ENCODE assay signal across 26 cellular contexts in the genomic region with DNA sequence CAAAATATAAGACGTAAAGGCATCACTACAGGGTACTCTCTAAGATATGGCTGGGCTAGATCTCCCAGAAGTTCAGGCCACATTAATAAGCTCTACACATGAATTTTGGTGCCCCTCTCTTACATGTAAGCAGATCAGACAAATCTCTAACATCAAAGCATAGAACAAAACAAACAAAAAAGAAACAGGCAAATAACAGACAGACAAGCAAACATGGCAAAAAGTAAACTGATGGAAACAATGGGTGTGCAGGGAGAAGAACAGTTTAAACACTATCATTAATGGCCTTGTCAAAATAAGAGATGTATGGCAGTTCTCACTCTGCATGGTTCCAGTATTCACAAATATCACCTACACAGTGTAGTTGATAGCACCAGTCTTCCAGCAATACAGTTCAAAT.
"Had no signal": no experiment of that assay in that cellular context is flagged by ENCODE, and none has a peak within 500 bp of the region (broad histone marks: within the 10 kb centered on the region; RNA-seq: fewer than 3 reads in every experiment).

No MANE protein-coding gene starts in this region.

- H3K4me1 Mint-ChIP-seq: activated naive CD8-positive, alpha-beta T cell treated with anti-CD3 and anti-CD28 coated beads, Interleukin-2, amount 10 ng/mL, durations not matched to agents 7 days and 5 days; central memory CD8-positive, alpha-beta T cell; naive thymus-derived CD8-positive, alpha-beta T cell; stimulated activated naive B cell treated with anti-CD40 and anti-IgM and Interleukin-4, amounts not matched to agents 10 μg/mL and 1 μg/mL and 100 μg/mL, for 72 hours had no signal

- H3K27ac Mint-ChIP-seq: activated naive CD8-positive, alpha-beta T cell treated with anti-CD3 and anti-CD28 coated beads, Interleukin-2, amount 10 ng/mL, durations not matched to agents 7 days and 5 days; activated T-helper 2 cell treated with anti-CD3 and anti-CD28 coated beads, Interferon-gamma antibody, Interleukin-2, Interleukin-4, amounts not matched to agents 10 μg/mL and 5 μg/mL and 100 μg/mL, durations not matched to agents 14 hours and 24 hours and 36 hours; mesothelial cell of epicardium; naive thymus-derived CD8-positive, alpha-beta T cell; neural progenitor cell; stimulated activated naive B cell treated with anti-CD40 and anti-IgM and Interleukin-4, amounts not matched to agents 10 μg/mL and 1 μg/mL and 100 μg/mL, for 72 hours had no signal

- H3K27me3 ChIP-seq: breast epithelium, esophagus muscularis mucosa, gastrocnemius medialis, heart left ventricle, neural progenitor cell, sigmoid colon had no signal

- H3K4me3 Mint-ChIP-seq: activated naive CD8-positive, alpha-beta T cell treated with anti-CD3 and anti-CD28 coated beads, Interleukin-2, amount 10 ng/mL, durations not matched to agents 7 days and 5 days; activated T-cell treated with anti-CD3 and anti-CD28 coated beads, Interleukin-2, amount 50 U/mL, for 4 hours; central memory CD8-positive, alpha-beta T cell; mesothelial cell of epicardium; naive thymus-derived CD8-positive, alpha-beta T cell; neural progenitor cell; stimulated activated naive B cell treated with anti-CD40 and anti-IgM and Interleukin-4, amounts not matched to agents 10 μg/mL and 1 μg/mL and 100 μg/mL, for 72 hours had no signal

- H2AFZ ChIP-seq: neural progenitor cell had no signal

- H3K4me3 ChIP-seq: breast epithelium, esophagus muscularis mucosa, gastrocnemius medialis, heart left ventricle, neural progenitor cell, sigmoid colon, smooth muscle cell, transverse colon had no signal

- H3K36me3 ChIP-seq: breast epithelium, esophagus muscularis mucosa, gastrocnemius medialis, heart left ventricle, neural progenitor cell, sigmoid colon, transverse colon had no signal

- H3K9me3 Mint-ChIP-seq: activated naive CD8-positive, alpha-beta T cell treated with anti-CD3 and anti-CD28 coated beads, Interleukin-2, amount 10 ng/mL, durations not matched to agents 7 days and 5 days; activated T-cell treated with anti-CD3 and anti-CD28 coated beads, Interleukin-2, amount 50 U/mL, for 4 hours; activated T-helper 2 cell treated with anti-CD3 and anti-CD28 coated beads, Interferon-gamma antibody, Interleukin-2, Interleukin-4, amounts not matched to agents 10 μg/mL and 5 μg/mL and 100 μg/mL, durations not matched to agents 14 hours and 24 hours and 36 hours; central memory CD8-positive, alpha-beta T cell; neural progenitor cell; stimulated activated naive B cell treated with anti-CD40 and anti-IgM and Interleukin-4, amounts not matched to agents 10 μg/mL and 1 μg/mL and 100 μg/mL, for 72 hours had no signal

- DNase-seq: activated CD4-positive, alpha-beta T cell treated with anti-CD3 and anti-CD28 coated beads for 4 hours; activated CD4-positive, alpha-beta T cell treated with anti-CD3 and anti-CD28 coated beads, Interleukin-2, amount 50 U/mL, for 48 hours; activated CD4-positive, CD25-positive, alpha-beta regulatory T cell; activated CD8-positive, alpha-beta memory T cell treated with anti-CD3 and anti-CD28 coated beads, Interleukin-2, amount 50 U/mL, for 48 hours; activated naive CD4-positive, alpha-beta T cell; activated naive CD8-positive, alpha-beta T cell treated with anti-CD3 and anti-CD28 coated beads, Interleukin-2, amount 10 ng/mL, durations not matched to agents 7 days and 5 days; activated T-cell treated with anti-CD3 and anti-CD28 coated beads, Interleukin-2, amount 50 U/mL, for 4 hours; amniotic stem cell; gastrocnemius medialis; heart left ventricle; left ventricle myocardium superior; mammary epithelial cell; naive thymus-derived CD8-positive, alpha-beta T cell; posterior cingulate gyrus; sigmoid colon; stimulated activated CD4-positive, alpha-beta T cell treated with anti-CD3 and anti-CD28 coated beads, Interleukin-2, amount 100 ng/mL, for 48 hours; stimulated activated CD8-positive, alpha-beta memory T cell treated with anti-CD3 and anti-CD28 coated beads, Interleukin-4, amount 100 ng/mL, for 48 hours; stimulated activated naive B cell treated with anti-CD40 and anti-IgM and Interleukin-4, amounts not matched to agents 10 μg/mL and 1 μg/mL and 100 μg/mL, for 72 hours; transverse colon had no signal

- H3K27ac ChIP-seq: breast epithelium, esophagus muscularis mucosa, gastrocnemius medialis, heart left ventricle, neural progenitor cell, sigmoid colon, transverse colon had no signal

- ATAC-seq: activated T-cell treated with anti-CD3 and anti-CD28 coated beads, Interleukin-2, amount 50 U/mL, for 4 hours; gastrocnemius medialis; heart left ventricle; left ventricle myocardium superior; naive thymus-derived CD8-positive, alpha-beta T cell; stimulated activated naive B cell treated with anti-CD40 and anti-IgM and Interleukin-4, amounts not matched to agents 10 μg/mL and 1 μg/mL and 100 μg/mL, for 72 hours had no signal

- H3K4me2 ChIP-seq: neural progenitor cell, smooth muscle cell had no signal

- H3K4me1 ChIP-seq: breast epithelium, esophagus muscularis mucosa, gastrocnemius medialis, transverse colon had no signal

- H3K36me3 Mint-ChIP-seq: activated naive CD8-positive, alpha-beta T cell treated with anti-CD3 and anti-CD28 coated beads, Interleukin-2, amount 10 ng/mL, durations not matched to agents 7 days and 5 days; naive thymus-derived CD8-positive, alpha-beta T cell; neural progenitor cell; stimulated activated naive B cell treated with anti-CD40 and anti-IgM and Interleukin-4, amounts not matched to agents 10 μg/mL and 1 μg/mL and 100 μg/mL, for 72 hours had no signal
